Comparison of ENCODE assay signal across 26 cellular contexts in the genomic region with DNA sequence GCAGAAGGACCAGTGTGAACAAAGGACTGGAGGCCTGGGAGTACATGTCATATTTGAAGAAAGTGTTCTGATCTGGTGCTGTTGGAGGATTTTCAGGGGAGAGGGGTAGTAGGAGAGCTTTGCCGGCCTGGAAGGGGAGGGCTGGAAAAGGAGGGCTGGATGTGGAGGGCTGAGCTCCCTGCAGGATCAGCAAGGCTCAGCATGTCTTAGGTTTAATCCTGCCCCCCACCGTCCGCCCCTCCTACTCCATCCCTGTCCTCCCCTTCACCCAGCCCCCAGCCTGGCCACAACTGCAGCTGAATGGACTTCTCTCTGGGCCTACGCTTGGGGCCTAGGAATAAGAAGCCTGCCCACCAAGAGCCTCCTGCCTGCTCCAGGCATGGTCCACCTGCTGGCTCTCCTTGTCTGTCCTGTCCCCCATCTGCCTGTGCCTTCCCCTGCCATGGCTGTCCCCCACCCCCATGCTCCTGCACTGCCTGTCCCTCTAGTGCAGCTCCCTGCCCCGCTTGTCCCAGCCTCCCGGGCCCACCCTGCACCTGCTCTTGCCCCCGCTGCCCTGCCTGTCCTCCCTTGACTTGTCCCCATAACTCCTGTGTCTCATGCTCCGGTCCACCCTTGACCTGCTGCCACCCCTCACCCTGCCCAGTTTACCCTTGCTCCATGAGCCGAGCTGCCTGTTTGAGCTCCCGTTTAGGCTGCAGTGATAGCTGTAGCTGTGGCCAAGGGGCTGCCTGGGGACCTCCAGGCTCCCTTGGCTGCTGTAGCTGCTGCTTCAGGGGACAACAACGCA. TPM values are rescaled to one million over a fixed set of nuclear protein-coding genes. Genes with fewer than 3 reads are reported as not detected.
DNase-seq lines count a peak whose midpoint lies in the region; ATAC-seq, FAIRE-seq and TF ChIP-seq lines count a peak whose summit lies in the region.
"Had no signal": no experiment of that assay in that cellular context is flagged by ENCODE, and none has a peak within 500 bp of the region (broad histone marks: within the 10 kb centered on the region; RNA-seq: fewer than 3 reads in every experiment).

No MANE protein-coding gene starts in this region.

- H3K27me3 ChIP-seq in left ventricle myocardium inferior (ENCODE audit: low read depth) = peaks cover 9% of the 10 kb centered on the region
- no peaks in the 10 kb centered on the region for H3K27me3 ChIP-seq in K562 (ENCODE audit: control insufficient read depth in 2 of 2, insufficient read depth in 2 of 2, low read length in 2 of 2)
- no peaks in the 10 kb centered on the region for H3K27me3 ChIP-seq in upper lobe of right lung
- H3K27me3 ChIP-seq: Peyer's patch had no signal

- H3K79me2 ChIP-seq in K562 (ENCODE audit: control insufficient read depth, insufficient read depth, low read length) = no peaks in the 10 kb centered on the region

- no peaks in the 10 kb centered on the region for H4K20me1 ChIP-seq in K562 (replicated peaks; ENCODE audit: control insufficient read depth, insufficient read depth, low read length)

- no peak for DNase-seq in Right ventricle myocardium inferior (ENCODE audit: missing footprints)
- DNase-seq in left ventricle myocardium inferior = no peak
- DNase-seq in K562 (ENCODE audit: extremely low read depth in 1 of 4, low spot score in 3 of 4) = no peak
- no peak for DNase-seq in mesothelial cell of epicardium (ENCODE audit: low spot score in 2 of 2, unreplicated experiment in 2 of 2)
- DNase-seq in upper lobe of right lung = no peak
- DNase-seq in mucosa of descending colon = no peak
- no peak for DNase-seq in activated CD4-positive, alpha-beta T cell treated with anti-CD3 and anti-CD28 coated beads for 36 hours
- DNase-seq in DMS53 (lab: John Stamatoyannopoulos, UW) = no peak
- DNase-seq: activated B cell treated with CpG ODN at 0.5 μM for 24 hours; cortex of kidney; DMS 273 treated with DMSO at 0.1 percent for 48 hours; foreskin keratinocyte; hippocampal formation; KBM-7; kidney glomerular epithelial cell; NCI-H187 treated with DMSO at 0.1 percent for 48 hours; NCI-H2227 treated with DMSO at 0.1 percent for 48 hours; Peyer's patch; stimulated activated CD4-positive, alpha-beta T cell treated with anti-CD3 and anti-CD28 coated beads, Interleukin-15, amount 100 ng/mL, for 24 hours; stimulated activated naive CD4-positive, alpha-beta T cell; transverse colon had no signal

- H3K9me1 ChIP-seq in K562 (ENCODE audit: control insufficient read depth, insufficient read depth, low read length) = no peaks in the 10 kb centered on the region

- CTCF ChIA-PET in K562 (lab: Yijun Ruan, JAX; ENCODE audit: low intra/inter-chr PET ratio) = no interaction called here
- CTCF ChIA-PET in activated CD4-positive, alpha-beta T cell treated with anti-CD3 and anti-CD28 coated beads for 36 hours (lab: Charles Lee) = interaction anchor here (0.6 to 1.1 kb wide), 3 partner anchors 9 to 82 kb away, joined by 3 to 4 read pairs (median 3); no protein-coding TSS in a partner anchor

- no peak for TF ChIP-seq CTCF in left ventricle myocardium inferior (IDR thresholded peaks at IDR 0.05; ENCODE audit: borderline replicate concordance)
- TF ChIP-seq CTCF in K562 (IDR thresholded peaks at IDR 0.05 in 2 of 3, conservative IDR thresholded peaks at IDR 0.05 in 1 of 3; ENCODE audit: insufficient read depth in 2 of 3, low read depth in 1 of 3, low read length in 3 of 3) = no peak
- no peak for TF ChIP-seq CTCF in mesothelial cell of epicardium (IDR thresholded peaks at IDR 0.05; ENCODE audit: unreplicated experiment)
- TF ChIP-seq CTCF in upper lobe of right lung (IDR thresholded peaks at IDR 0.05) = no peak
- no peak for TF ChIP-seq CTCF in mucosa of descending colon (IDR thresholded peaks at IDR 0.05)

- H3K27me3 Mint-ChIP-seq in mesothelial cell of epicardium (ENCODE audit: low read depth) = no peaks in the 10 kb centered on the region
- peaks cover 4% of the 10 kb centered on the region for H3K27me3 Mint-ChIP-seq in activated CD4-positive, alpha-beta T cell treated with anti-CD3 and anti-CD28 coated beads for 36 hours

- WGBS in K562 (ENCODE audit: insufficient coverage, low coverage, missing lambda C conversion rate) = 60% methylated on average over 8 of the region's 11 CpGs

- TF ChIP-seq EP300 in K562 (IDR thresholded peaks at IDR 0.05; ENCODE audit: low read length) = no peak

- H3K36me3 ChIP-seq in left ventricle myocardium inferior (no peaks in the 10 kb centered on the region), K562 (ENCODE audit: control insufficient read depth, insufficient read depth, low read length) (no peaks in the 10 kb centered on the region), upper lobe of right lung (no peaks in the 10 kb centered on the region), mucosa of descending colon (ENCODE audit: low read depth) (no peaks in the 10 kb centered on the region)
- H3K36me3 ChIP-seq: Peyer's patch, transverse colon had no signal

- FAIRE-seq in K562 (lab: Jason Lieb, UNC) = no peak

- H3K27ac ChIP-seq in left ventricle myocardium inferior (replicated peaks) = no peak overlapping the region
- H3K27ac ChIP-seq in K562 (ENCODE audit: extremely low read depth, low read depth, low read length) = no peak overlapping the region
- no peak overlapping the region for H3K27ac ChIP-seq in upper lobe of right lung
- H3K27ac ChIP-seq: C4-2B, epithelial cell of prostate, foreskin keratinocyte, Peyer's patch, SK-N-MC, transverse colon had no signal

- H3K4me3 Mint-ChIP-seq in mesothelial cell of epicardium = no peak overlapping the region
- H3K4me3 Mint-ChIP-seq in activated CD4-positive, alpha-beta T cell treated with anti-CD3 and anti-CD28 coated beads for 36 hours = no peak overlapping the region
- H3K4me3 Mint-ChIP-seq: activated B cell treated with CpG ODN at 0.5 μM for 24 hours; activated T-helper 1 cell treated with anti-CD3 and anti-CD28 coated beads, Interleukin-12 subunit alpha, Interleukin-12 subunit beta, Interleukin-2, Interleukin-4 antibody, amounts not matched to agents 30 ng/mL and 10 ng/mL and 1 ng/mL, durations not matched to agents 14 hours and 24 hours and 36 hours; T-helper 2 cell treated with Interferon-gamma antibody and Interleukin-4, amounts not matched to agents 5 μg/mL and 100 μg/mL, for 36 hours had no signal

- H3K9me3 ChIP-seq in left ventricle myocardium inferior (replicated peaks) (no peaks in the 10 kb centered on the region), K562 (replicated peaks; ENCODE audit: control insufficient read depth, insufficient read depth, low read depth, low read length) (no peaks in the 10 kb centered on the region), upper lobe of right lung (no peaks in the 10 kb centered on the region), mucosa of descending colon (no peaks in the 10 kb centered on the region)
- H3K9me3 ChIP-seq: Peyer's patch, transverse colon had no signal

- H3K9ac ChIP-seq in K562 (ENCODE audit: insufficient read depth in 1 of 2, low read depth in 2 of 2, low read length in 2 of 2) = peak overlapping the region in 1 of 2 experiments; percentile 80; a peak in 2 of 4 replicates

- intact Hi-C loops in Right ventricle myocardium inferior (cut with DNase I) = no loop called here
- intact Hi-C loops in left ventricle myocardium inferior (cut with micrococcal nuclease) = no loop called here
- intact Hi-C loops in K562 (cut with micrococcal nuclease) = no loop called here
- intact Hi-C loops in upper lobe of right lung (cut with DNase I) = no loop called here
- intact Hi-C loops in mucosa of descending colon (cut with DNase I, micrococcal nuclease) = no loop called here
- intact Hi-C loops in activated CD4-positive, alpha-beta T cell treated with anti-CD3 and anti-CD28 coated beads for 36 hours (cut with DNase I, micrococcal nuclease) = no loop called here

- H2AFZ ChIP-seq in K562 (ENCODE audit: low read depth, low read length) = peak overlapping the region; percentile 10

- no peaks in the 10 kb centered on the region for H3K36me3 Mint-ChIP-seq in mesothelial cell of epicardium
- no peaks in the 10 kb centered on the region for H3K36me3 Mint-ChIP-seq in activated CD4-positive, alpha-beta T cell treated with anti-CD3 and anti-CD28 coated beads for 36 hours (ENCODE audit: low read depth)

- ATAC-seq in Right ventricle myocardium inferior (peak; percentile 20), K562 (peak; percentile 26), upper lobe of right lung (peak; percentile 22), mucosa of descending colon (no peak)
- no peak for ATAC-seq in activated CD4-positive, alpha-beta T cell treated with anti-CD3 and anti-CD28 coated beads for 36 hours
- ATAC-seq: foreskin keratinocyte had no signal

- TF ChIP-seq POLR2A in K562 (conservative IDR thresholded peaks at IDR 0.05) = no peak

- in situ Hi-C loops in K562 (cut with MboI) = no loop called here

- H3K4me3 ChIP-seq in left ventricle myocardium inferior (no peak overlapping the region), K562 (no peak overlapping the region), upper lobe of right lung (no peak overlapping the region), mucosa of descending colon (no peak overlapping the region)
- H3K4me3 ChIP-seq: Peyer's patch, SK-N-MC, transverse colon had no signal

- no TSS peak for BruUV-seq in K562 (replicated peaks; lab: Mats Ljungman, UMichigan)

- peaks cover 11% of the 10 kb centered on the region for H3K4me1 Mint-ChIP-seq in mesothelial cell of epicardium
- peaks cover 7% of the 10 kb centered on the region for H3K4me1 Mint-ChIP-seq in activated CD4-positive, alpha-beta T cell treated with anti-CD3 and anti-CD28 coated beads for 36 hours

- H3K9me3 Mint-ChIP-seq in mesothelial cell of epicardium = no peaks in the 10 kb centered on the region
- no peaks in the 10 kb centered on the region for H3K9me3 Mint-ChIP-seq in activated CD4-positive, alpha-beta T cell treated with anti-CD3 and anti-CD28 coated beads for 36 hours (ENCODE audit: low read depth)
- H3K9me3 Mint-ChIP-seq: activated B cell treated with CpG ODN at 0.5 μM for 24 hours; activated T-helper 1 cell treated with anti-CD3 and anti-CD28 coated beads, Interleukin-12 subunit alpha, Interleukin-12 subunit beta, Interleukin-2, Interleukin-4 antibody, amounts not matched to agents 30 ng/mL and 10 ng/mL and 1 ng/mL, durations not matched to agents 14 hours and 24 hours and 36 hours; T-helper 2 cell treated with Interferon-gamma antibody and Interleukin-4, amounts not matched to agents 5 μg/mL and 100 μg/mL, for 36 hours had no signal

- H3K4me2 ChIP-seq in K562 (ENCODE audit: insufficient read depth, low read length) = no peak overlapping the region

- H3K4me1 ChIP-seq in left ventricle myocardium inferior (no peaks in the 10 kb centered on the region), K562 (replicated peaks in 1 of 2; ENCODE audit: control insufficient read depth in 2 of 2, insufficient read depth in 2 of 2, low read length in 2 of 2) (peaks cover 14 to 24% of the 10 kb centered on the region in 2 experiments; a peak in 4 of 5 replicates), upper lobe of right lung (no peaks in the 10 kb centered on the region), mucosa of descending colon (ENCODE audit: low read depth) (no peaks in the 10 kb centered on the region)
- H3K4me1 ChIP-seq: foreskin keratinocyte, Peyer's patch had no signal

- POLR2A ChIA-PET in K562 (lab: Yijun Ruan, JAX) = interaction anchor here (0.6 to 2.3 kb wide), 4 partner anchors 9 to 247 kb away, joined by 3 to 8 read pairs (median 4); no protein-coding TSS in a partner anchor
- POLR2A ChIA-PET in activated CD4-positive, alpha-beta T cell treated with anti-CD3 and anti-CD28 coated beads for 36 hours (lab: Charles Lee) = no interaction called here

- TF ChIP-seq RAD21 in K562 (CRISPR knock-in tag; conservative IDR thresholded peaks at IDR 0.05 in 1 of 2, IDR thresholded peaks at IDR 0.05 in 1 of 2) = no peak

- peak overlapping the region; percentile 25 for H3K27ac Mint-ChIP-seq in mesothelial cell of epicardium
- H3K27ac Mint-ChIP-seq in activated CD4-positive, alpha-beta T cell treated with anti-CD3 and anti-CD28 coated beads for 36 hours = no peak overlapping the region
- H3K27ac Mint-ChIP-seq: activated B cell treated with CpG ODN at 0.5 μM for 24 hours; T-helper 2 cell treated with Interferon-gamma antibody and Interleukin-4, amounts not matched to agents 5 μg/mL and 100 μg/mL, for 36 hours had no signal

RNA-seq across cellular contexts. Expression of a gene that starts 9.8 kb away (rescaled TPM):
- total RNA-seq in Right ventricle myocardium inferior (18.2 TPM), left ventricle myocardium inferior (14.9 TPM), K562 (2014; rRNA removed) (1.9 and 3.3 TPM in 2 replicates), K562 (2014; rRNA removed; fragmentation: Illumina TruSeq; extraction: Trizol) (1.8 and 3.1 TPM in 2 replicates), K562 (2015; rRNA removed; fragmentation: Illumina TruSeq; extraction: Trizol) (3.8 and 4.7 TPM in 2 replicates), K562 (2021) (7.6 and 9.4 TPM in 2 replicates), mesothelial cell of epicardium (66.6 to 72.2 TPM (median 71.6 TPM) in 3 replicates), upper lobe of right lung (23.8 TPM), mucosa of descending colon (10 to 100 TPM; 10.7 to 35.3 (median 16.9) TPM)
- total RNA-seq in K562 (2011; cell fraction: chromatin; rRNA removed; ENCODE audit: low replicate concordance) = 6.1 and 17.7 TPM in 2 replicates
- total RNA-seq in K562 (2011; cell fraction: nucleolus; rRNA removed) = 8.7 and 10.3 TPM in 2 replicates
- 5.0 and 7.3 TPM in 2 replicates for total RNA-seq in K562 (2011; cell fraction: nucleoplasm; rRNA removed)
- polyA plus RNA-seq in K562 (2011; rRNA removed) (4.1 and 4.7 TPM in 2 replicates), K562 (2014; fragmentation: Illumina TruSeq; extraction: Trizol) (6.0 and 7.8 TPM in 2 replicates), K562 (2014; fragmentation: Nextera tagmentation; extraction: Ambion mirVana) (under 1 TPM; 0.18 to 0.36 TPM), K562 (2014; rRNA removed) (4.9 and 6.5 TPM in 2 replicates)
- 4.7 and 7.6 TPM in 2 replicates for polyA plus RNA-seq in K562 (2011; cell fraction: cytosol; rRNA removed)
- polyA plus RNA-seq in K562 (2011; cell fraction: nucleus; rRNA removed) = 10.9 and 15.3 TPM in 2 replicates
- polyA plus RNA-seq in K562 (2012) = 3.6 and 5.4 TPM in 2 replicates
- polyA minus RNA-seq in K562 (2011; rRNA and poly(A)+ RNA removed) = 4.7 and 5.7 TPM in 2 replicates
- polyA minus RNA-seq in K562 (2011; cell fraction: cytosol; rRNA and poly(A)+ RNA removed) = 5.7 and 9.6 TPM in 2 replicates
- 3.6 and 7.6 TPM in 2 replicates for polyA minus RNA-seq in K562 (2011; cell fraction: nucleus; rRNA and poly(A)+ RNA removed)
- total RNA-seq in activated CD4-positive, alpha-beta T cell treated with anti-CD3 and anti-CD28 coated beads for 36 hours = 10 to 100 TPM; 20.0 to 21.6 TPM

RNA-seq across cellular contexts. Expression of a gene that starts 26.3 kb away (rescaled TPM):
- 0.97 TPM for total RNA-seq in Right ventricle myocardium inferior
- total RNA-seq in left ventricle myocardium inferior = 0.36 TPM
- 92.5 and 189 TPM in 2 replicates for total RNA-seq in K562 (2011; cell fraction: chromatin; rRNA removed; ENCODE audit: low replicate concordance)
- 92.7 and 104 TPM in 2 replicates for total RNA-seq in K562 (2011; cell fraction: nucleolus; rRNA removed)
- 92.8 and 98.3 TPM in 2 replicates for total RNA-seq in K562 (2011; cell fraction: nucleoplasm; rRNA removed)
- 18.7 and 22.9 TPM in 2 replicates for total RNA-seq in K562 (2014; rRNA removed)
- total RNA-seq in K562 (2014; rRNA removed; fragmentation: Illumina TruSeq; extraction: Trizol) = 8.8 and 10.3 TPM in 2 replicates
- total RNA-seq in K562 (2015; rRNA removed; fragmentation: Illumina TruSeq; extraction: Trizol) = 18.8 and 19.0 TPM in 2 replicates
- 47.9 and 55.0 TPM in 2 replicates for total RNA-seq in K562 (2021)
- polyA plus RNA-seq in K562 (2011; rRNA removed) = 17.3 and 26.6 TPM in 2 replicates
- 15.8 and 25.6 TPM in 2 replicates for polyA plus RNA-seq in K562 (2011; cell fraction: cytosol; rRNA removed)
- polyA plus RNA-seq in K562 (2011; cell fraction: nucleus; rRNA removed) = 88.4 and 110 TPM in 2 replicates
- 20.9 and 21.3 TPM in 2 replicates for polyA plus RNA-seq in K562 (2012)
- polyA plus RNA-seq in K562 (2014; fragmentation: Illumina TruSeq; extraction: Trizol) = 29.0 and 29.5 TPM in 2 replicates
- 1 to 10 TPM; 1.2 to 1.6 TPM for polyA plus RNA-seq in K562 (2014; fragmentation: Nextera tagmentation; extraction: Ambion mirVana)
- polyA plus RNA-seq in K562 (2014; rRNA removed) = 19.4 and 23.9 TPM in 2 replicates
- polyA minus RNA-seq in K562 (2011; rRNA and poly(A)+ RNA removed) = 26.7 and 29.4 TPM in 2 replicates
- 16.5 and 18.8 TPM in 2 replicates for polyA minus RNA-seq in K562 (2011; cell fraction: cytosol; rRNA and poly(A)+ RNA removed)
- polyA minus RNA-seq in K562 (2011; cell fraction: nucleus; rRNA and poly(A)+ RNA removed) = 32.0 and 40.3 TPM in 2 replicates
- total RNA-seq in mesothelial cell of epicardium = 15.7 to 20.8 TPM (median 15.9 TPM) in 3 replicates
- total RNA-seq in upper lobe of right lung = 0.35 TPM
- total RNA-seq in mucosa of descending colon = 10 to 100 TPM in 1 of 3 donors, 1 to 10 TPM in 2; 4.5 to 13.1 (median 5.8) TPM
- total RNA-seq in activated CD4-positive, alpha-beta T cell treated with anti-CD3 and anti-CD28 coated beads for 36 hours = 10 to 100 TPM; 60.8 to 66.9 TPM

RNA-seq across cellular contexts. Expression of a gene that starts 34.8 kb away (rescaled TPM):
- total RNA-seq in Right ventricle myocardium inferior = 0.76 TPM
- 1.1 TPM for total RNA-seq in left ventricle myocardium inferior
- total RNA-seq in K562 (2011; cell fraction: chromatin; rRNA removed; ENCODE audit: low replicate concordance) = 1.7 and 4.1 TPM in 2 replicates
- total RNA-seq in K562 (2011; cell fraction: nucleolus; rRNA removed) = 3.6 and 8.2 TPM in 2 replicates
- 2.3 and 2.7 TPM in 2 replicates for total RNA-seq in K562 (2011; cell fraction: nucleoplasm; rRNA removed)
- total RNA-seq in K562 (2014; rRNA removed) = 1.3 and 1.9 TPM in 2 replicates
- 0.41 and 0.55 TPM in 2 replicates for total RNA-seq in K562 (2014; rRNA removed; fragmentation: Illumina TruSeq; extraction: Trizol)
- total RNA-seq in K562 (2015; rRNA removed; fragmentation: Illumina TruSeq; extraction: Trizol) = 0.54 and 0.64 TPM in 2 replicates
- total RNA-seq in K562 (2021) = 2.0 and 3.5 TPM in 2 replicates
- polyA plus RNA-seq in K562 (2011; rRNA removed) = 0.98 and 1.5 TPM in 2 replicates
- 1.2 and 2.2 TPM in 2 replicates for polyA plus RNA-seq in K562 (2011; cell fraction: cytosol; rRNA removed)
- 3.1 and 4.5 TPM in 2 replicates for polyA plus RNA-seq in K562 (2011; cell fraction: nucleus; rRNA removed)
- 0.82 and 1.4 TPM in 2 replicates for polyA plus RNA-seq in K562 (2012)
- polyA plus RNA-seq in K562 (2014; fragmentation: Illumina TruSeq; extraction: Trizol) = 0.57 and 0.67 TPM in 2 replicates
- polyA plus RNA-seq in K562 (2014; fragmentation: Nextera tagmentation; extraction: Ambion mirVana) = under 1 TPM; 0.06 to 0.10 TPM
- 1.2 and 1.9 TPM in 2 replicates for polyA plus RNA-seq in K562 (2014; rRNA removed)
- 1.2 and 1.3 TPM in 2 replicates for polyA minus RNA-seq in K562 (2011; rRNA and poly(A)+ RNA removed)
- 0.95 and 2.7 TPM in 2 replicates for polyA minus RNA-seq in K562 (2011; cell fraction: cytosol; rRNA and poly(A)+ RNA removed)
- 0.89 and 1.2 TPM in 2 replicates for polyA minus RNA-seq in K562 (2011; cell fraction: nucleus; rRNA and poly(A)+ RNA removed)
- total RNA-seq in mesothelial cell of epicardium = 3.2 to 4.9 TPM (median 4.6 TPM) in 3 replicates
- total RNA-seq in upper lobe of right lung = 7.7 TPM
- total RNA-seq in mucosa of descending colon = 10 to 100 TPM in 1 of 3 donors, 1 to 10 TPM in 2; 6.2 to 13.8 (median 7.3) TPM
- 10 to 100 TPM; 73.0 to 77.6 TPM for total RNA-seq in activated CD4-positive, alpha-beta T cell treated with anti-CD3 and anti-CD28 coated beads for 36 hours

RNA-seq across cellular contexts. Expression of a gene that starts 53.5 kb away (rescaled TPM):
- total RNA-seq in Right ventricle myocardium inferior = 392 TPM
- total RNA-seq in left ventricle myocardium inferior = 399 TPM
- total RNA-seq in K562 (2011; cell fraction: chromatin; rRNA removed; ENCODE audit: low replicate concordance) = 274 and 406 TPM in 2 replicates
- 346 and 363 TPM in 2 replicates for total RNA-seq in K562 (2011; cell fraction: nucleolus; rRNA removed)
- total RNA-seq in K562 (2011; cell fraction: nucleoplasm; rRNA removed) = 389 and 520 TPM in 2 replicates
- total RNA-seq in K562 (2014; rRNA removed) = 395 and 475 TPM in 2 replicates
- 742 and 748 TPM in 2 replicates for total RNA-seq in K562 (2014; rRNA removed; fragmentation: Illumina TruSeq; extraction: Trizol)
- 576 and 603 TPM in 2 replicates for total RNA-seq in K562 (2015; rRNA removed; fragmentation: Illumina TruSeq; extraction: Trizol)
- 361 and 366 TPM in 2 replicates for total RNA-seq in K562 (2021)
- polyA plus RNA-seq in K562 (2011; rRNA removed) = 988 and 1,156 TPM in 2 replicates
- polyA plus RNA-seq in K562 (2011; cell fraction: cytosol; rRNA removed) = 581 and 1,108 TPM in 2 replicates
- 677 and 1,297 TPM in 2 replicates for polyA plus RNA-seq in K562 (2011; cell fraction: nucleus; rRNA removed)
- 482 and 595 TPM in 2 replicates for polyA plus RNA-seq in K562 (2012)
- polyA plus RNA-seq in K562 (2014; fragmentation: Illumina TruSeq; extraction: Trizol) = 540 and 563 TPM in 2 replicates
- 1,000 to 10,000 TPM; 1,505 to 1,636 TPM for polyA plus RNA-seq in K562 (2014; fragmentation: Nextera tagmentation; extraction: Ambion mirVana)
- polyA plus RNA-seq in K562 (2014; rRNA removed) = 707 and 867 TPM in 2 replicates
- 355 and 476 TPM in 2 replicates for polyA minus RNA-seq in K562 (2011; rRNA and poly(A)+ RNA removed)
- polyA minus RNA-seq in K562 (2011; cell fraction: cytosol; rRNA and poly(A)+ RNA removed) = 76.3 and 107 TPM in 2 replicates
- polyA minus RNA-seq in K562 (2011; cell fraction: nucleus; rRNA and poly(A)+ RNA removed) = 102 and 229 TPM in 2 replicates
- 328 to 339 TPM (median 338 TPM) in 3 replicates for total RNA-seq in mesothelial cell of epicardium
- total RNA-seq in upper lobe of right lung = 424 TPM
- 100 to 1,000 TPM; 262 to 390 (median 268) TPM for total RNA-seq in mucosa of descending colon
- 100 to 1,000 TPM; 253 to 322 TPM for total RNA-seq in activated CD4-positive, alpha-beta T cell treated with anti-CD3 and anti-CD28 coated beads for 36 hours

RNA-seq across cellular contexts. Expression of a gene that starts 57.7 kb away (rescaled TPM):
- 38.5 TPM for total RNA-seq in Right ventricle myocardium inferior
- total RNA-seq in left ventricle myocardium inferior = 34.8 TPM
- 23.2 and 63.0 TPM in 2 replicates for total RNA-seq in K562 (2011; cell fraction: chromatin; rRNA removed; ENCODE audit: low replicate concordance)
- 28.3 and 35.0 TPM in 2 replicates for total RNA-seq in K562 (2011; cell fraction: nucleolus; rRNA removed)
- 24.2 and 34.6 TPM in 2 replicates for total RNA-seq in K562 (2011; cell fraction: nucleoplasm; rRNA removed)
- 1.8 and 2.9 TPM in 2 replicates for total RNA-seq in K562 (2014; rRNA removed)
- 0.86 and 1.1 TPM in 2 replicates for total RNA-seq in K562 (2014; rRNA removed; fragmentation: Illumina TruSeq; extraction: Trizol)
- total RNA-seq in K562 (2015; rRNA removed; fragmentation: Illumina TruSeq; extraction: Trizol) = 3.0 and 3.3 TPM in 2 replicates
- 3.9 and 4.6 TPM in 2 replicates for total RNA-seq in K562 (2021)
- polyA plus RNA-seq in K562 (2011; rRNA removed) = 3.0 and 7.2 TPM in 2 replicates
- 2.8 and 4.9 TPM in 2 replicates for polyA plus RNA-seq in K562 (2011; cell fraction: cytosol; rRNA removed)
- 39.1 and 39.9 TPM in 2 replicates for polyA plus RNA-seq in K562 (2011; cell fraction: nucleus; rRNA removed)
- 2.3 and 8.9 TPM in 2 replicates for polyA plus RNA-seq in K562 (2012)
- 1.7 and 2.1 TPM in 2 replicates for polyA plus RNA-seq in K562 (2014; fragmentation: Illumina TruSeq; extraction: Trizol)
- 1 to 10 TPM in 1 of 2 experiments, under 1 TPM in 1; 0.45 to 1.3 TPM for polyA plus RNA-seq in K562 (2014; fragmentation: Nextera tagmentation; extraction: Ambion mirVana)
- 4.9 and 5.6 TPM in 2 replicates for polyA plus RNA-seq in K562 (2014; rRNA removed)
- 3.0 and 4.4 TPM in 2 replicates for polyA minus RNA-seq in K562 (2011; rRNA and poly(A)+ RNA removed)
- 2.0 and 4.0 TPM in 2 replicates for polyA minus RNA-seq in K562 (2011; cell fraction: cytosol; rRNA and poly(A)+ RNA removed)
- polyA minus RNA-seq in K562 (2011; cell fraction: nucleus; rRNA and poly(A)+ RNA removed) = 8.6 and 11.4 TPM in 2 replicates
- total RNA-seq in mesothelial cell of epicardium = 50.1 to 55.9 TPM (median 53.8 TPM) in 3 replicates
- total RNA-seq in upper lobe of right lung = 41.9 TPM
- total RNA-seq in mucosa of descending colon = 10 to 100 TPM; 35.4 to 54.9 (median 38.0) TPM
- 10 to 100 TPM; 61.9 to 68.8 TPM for total RNA-seq in activated CD4-positive, alpha-beta T cell treated with anti-CD3 and anti-CD28 coated beads for 36 hours

Comparison
In these comparisons a context has a peak if more than half of its experiments do, and no peak if none do; other contexts are left out.
1. ATAC-seq: peak in Right ventricle myocardium inferior (single experiment), K562 (single experiment) and upper lobe of right lung (single experiment); none in mucosa of descending colon (single experiment) and activated CD4-positive, alpha-beta T cell treated with anti-CD3 and anti-CD28 coated beads for 36 hours (single experiment).